ENCODE assay signal across 8 cellular contexts in genomic region chr1:92310185-92310597, GRCh38. TPM values are rescaled to one million over a fixed set of nuclear protein-coding genes. Genes with fewer than 3 reads are reported as not detected.
DNase-seq lines count a peak whose midpoint lies in the region; ATAC-seq, FAIRE-seq and TF ChIP-seq lines count a peak whose summit lies in the region.

No MANE protein-coding gene starts in this region.

- POLR2A ChIA-PET in A549 (lab: Yijun Ruan, JAX), result no interaction called here

- no peaks in the 10 kb centered on the region for H3K9me3 ChIP-seq in A549
- no peaks in the 10 kb centered on the region for H3K9me3 ChIP-seq in body of pancreas
- no peaks in the 10 kb centered on the region for H3K9me3 ChIP-seq in right lobe of liver

- no peak overlapping the region for H3K4me3 Mint-ChIP-seq in activated CD4-positive, alpha-beta T cell treated with anti-CD3 and anti-CD28 coated beads, Interleukin-2, amount 10 ng/mL, durations not matched to agents 24 days and 14 days

- H3K9me3 Mint-ChIP-seq in activated CD4-positive, alpha-beta T cell treated with anti-CD3 and anti-CD28 coated beads, Interleukin-2, amount 10 ng/mL, durations not matched to agents 24 days and 14 days, result peaks cover 3% of the 10 kb centered on the region

- H3K27ac Mint-ChIP-seq in activated CD4-positive, alpha-beta T cell treated with anti-CD3 and anti-CD28 coated beads, Interleukin-2, amount 10 ng/mL, durations not matched to agents 24 days and 14 days, result no peak overlapping the region

- TF ChIP-seq RAD21 in A549 (conservative IDR thresholded peaks at IDR 0.05 in 1 of 2, IDR thresholded peaks at IDR 0.05 in 1 of 2), result peak; percentile 57 to 61

- H3K36me3 ChIP-seq in body of pancreas (replicated peaks in 1 of 2; ENCODE audit: insufficient read depth in 1 of 2, low read depth in 2 of 2), result peaks cover 0 to 10% of the 10 kb centered on the region in 2 donors
- H3K36me3 ChIP-seq in right lobe of liver, result peaks cover 0 to 15% (median 0%) of the 10 kb centered on the region in 4 donors

- no peaks in the 10 kb centered on the region for H3K27me3 ChIP-seq in body of pancreas
- no peaks in the 10 kb centered on the region for H3K27me3 ChIP-seq in right lobe of liver

- H3K4me2 ChIP-seq in A549, result no peak overlapping the region

- peaks cover 34% of the 10 kb centered on the region for H3K4me1 Mint-ChIP-seq in activated CD4-positive, alpha-beta T cell treated with anti-CD3 and anti-CD28 coated beads, Interleukin-2, amount 10 ng/mL, durations not matched to agents 24 days and 14 days

- H3K27me3 Mint-ChIP-seq in activated CD4-positive, alpha-beta T cell treated with anti-CD3 and anti-CD28 coated beads, Interleukin-2, amount 10 ng/mL, durations not matched to agents 24 days and 14 days, result no peaks in the 10 kb centered on the region

- FAIRE-seq in A549 (lab: Jason Lieb, UNC), result no peak
- no peak for FAIRE-seq in frontal cortex (lab: Jason Lieb, UNC)

- TF ChIP-seq POLR2A in A549 (IDR thresholded peaks at IDR 0.05; ENCODE audit: low read length) (no peak), body of pancreas (IDR thresholded peaks at IDR 0.05) (no peak), right lobe of liver (IDR thresholded peaks at IDR 0.05) (no peak)

- H3K4me1 ChIP-seq in A549 (no peaks in the 10 kb centered on the region), body of pancreas (no peaks in the 10 kb centered on the region), right lobe of liver (no peaks in the 10 kb centered on the region)

- H3K27ac ChIP-seq in A549 (no peak overlapping the region), body of pancreas (no peak overlapping the region), right lobe of liver (no peak overlapping the region)

- intact Hi-C loops in body of pancreas (cut with DNase I) (no loop called here), right lobe of liver (cut with DNase I) (no loop called here)
- intact Hi-C loops in activated CD4-positive, alpha-beta T cell treated with anti-CD3 and anti-CD28 coated beads, Interleukin-2, amount 10 ng/mL, durations not matched to agents 24 days and 14 days (cut with micrococcal nuclease), result loop anchor here (1.0 to 10.0 kb wide), 3 partner anchors 289 to 555 kb away; no protein-coding TSS in a partner anchor

- CTCF ChIA-PET in A549 (lab: Yijun Ruan, JAX), result interaction anchor here (0.6 to 2.5 kb wide), 18 partner anchors 9 to 458 kb away, joined by 3 to 11 read pairs (median 4); partner anchors contain the start of genes GFI1, GLMN and RPAP2

- DNase-seq in A549 (ENCODE audit: low read depth in 1 of 2, low spot score in 1 of 2) (peak in 1 of 2 experiments; percentile 28), NCI-H2171 treated with DMSO at 0.1 percent for 48 hours (lab: John Stamatoyannopoulos, UW) (peak; percentile 60), body of pancreas (no peak), right lobe of liver (no peak), frontal cortex (ENCODE audit: low spot score in 2 of 2) (no peak)
- DNase-seq in activated CD4-positive, alpha-beta T cell treated with anti-CD3 and anti-CD28 coated beads, Interleukin-2, amount 10 ng/mL, durations not matched to agents 24 days and 14 days, result no peak

- peak in 1 of 2 experiments; percentile 62; a peak in 4 of 6 replicates for ATAC-seq in A549
- no peak for ATAC-seq in body of pancreas
- peak; percentile 36 to 71 (median 68) for ATAC-seq in right lobe of liver
- ATAC-seq in HG03565 (IDR thresholded peaks at IDR 0.05; ENCODE audit: unreplicated experiment), result no peak

- peaks cover 53% of the 10 kb centered on the region for H3K36me3 Mint-ChIP-seq in activated CD4-positive, alpha-beta T cell treated with anti-CD3 and anti-CD28 coated beads, Interleukin-2, amount 10 ng/mL, durations not matched to agents 24 days and 14 days (ENCODE audit: low read depth)

- peak; percentile 68 for TF ChIP-seq CTCF in A549 (IDR thresholded peaks at IDR 0.05)
- peak; percentile 39 for TF ChIP-seq CTCF in GM12873 (IDR thresholded peaks at IDR 0.05; ENCODE audit: insufficient read depth, low read depth, low read length, missing control alignments)
- peak in 6 of 7 experiments; percentile 46 to 68 (median 56) for TF ChIP-seq CTCF in body of pancreas (IDR thresholded peaks at IDR 0.05)
- peak; percentile 54 to 72 (median 67) for TF ChIP-seq CTCF in right lobe of liver (IDR thresholded peaks at IDR 0.05)

- no peak for TF ChIP-seq EP300 in A549 (IDR thresholded peaks at IDR 0.05)

- H3K4me3 ChIP-seq in A549 (no peak overlapping the region), body of pancreas (no peak overlapping the region), right lobe of liver (no peak overlapping the region)

TF ChIP-seq in A549, 52 proteins besides CTCF, POLR2A, EP300 and RAD21:
- TF ChIP-seq SMC3 (IDR thresholded peaks at IDR 0.05) (peak; percentile 34; the same call in 2 of the 3 replicates), CBX8 (IDR thresholded peaks at IDR 0.05) (no peak)

RNA-seq across cellular contexts. Expression of gene RPAP2, which starts 11.3 kb away (rescaled TPM):
- polyA plus RNA-seq in A549 (2011; rRNA removed) (18.4 and 18.5 TPM in 2 replicates), A549 (2017; fragmentation: RNase III; extraction: RNeasy Plus Mini Kit Qiagen cat#74134 plus additional on column Dnase treatment) (5.8 to 6.6 TPM (median 6.3 TPM) in 3 replicates)
- polyA plus RNA-seq in A549 (2012; cell fraction: cytosol; rRNA removed), result 3.2 and 3.6 TPM in 2 replicates
- 1.2 and 2.5 TPM in 2 replicates for polyA plus RNA-seq in A549 (2012; cell fraction: nucleus; rRNA removed)
- 3.6 and 3.8 TPM in 2 replicates for polyA minus RNA-seq in A549 (2011; rRNA and poly(A)+ RNA removed)
- total RNA-seq in body of pancreas (1 to 10 TPM; 3.9 to 4.9 TPM), right lobe of liver (10 to 100 TPM in 4 of 6 experiments, 1 to 10 TPM in 2; 7.1 to 12.7 (median 11.1) TPM), frontal cortex (26.1 TPM)
- total RNA-seq in activated CD4-positive, alpha-beta T cell treated with anti-CD3 and anti-CD28 coated beads, Interleukin-2, amount 10 ng/mL, durations not matched to agents 24 days and 14 days, result 39.4 and 46.8 TPM in 2 replicates

RNA-seq across cellular contexts. Expression of gene GLMN, which starts 11.4 kb away (rescaled TPM):
- polyA plus RNA-seq in A549 (2011; rRNA removed), result 7.4 and 10.6 TPM in 2 replicates
- polyA plus RNA-seq in A549 (2012; cell fraction: cytosol; rRNA removed), result 2.0 TPM in 2 replicates
- polyA plus RNA-seq in A549 (2012; cell fraction: nucleus; rRNA removed), result 1.6 and 4.4 TPM in 2 replicates
- 9.8 to 10.9 TPM (median 10.7 TPM) in 3 replicates for polyA plus RNA-seq in A549 (2017; fragmentation: RNase III; extraction: RNeasy Plus Mini Kit Qiagen cat#74134 plus additional on column Dnase treatment)
- 1.2 and 1.3 TPM in 2 replicates for polyA minus RNA-seq in A549 (2011; rRNA and poly(A)+ RNA removed)
- 1 to 10 TPM; 3.6 to 4.7 TPM for total RNA-seq in body of pancreas
- 1 to 10 TPM; 1.6 to 3.6 (median 2.5) TPM for total RNA-seq in right lobe of liver
- 41.2 TPM for total RNA-seq in frontal cortex
- 24.2 and 28.5 TPM in 2 replicates for total RNA-seq in activated CD4-positive, alpha-beta T cell treated with anti-CD3 and anti-CD28 coated beads, Interleukin-2, amount 10 ng/mL, durations not matched to agents 24 days and 14 days

Comparison
In these comparisons a context has a peak if more than half of its experiments do, and no peak if none do; other contexts are left out.
1. ATAC-seq: peak in right lobe of liver (4 of 4); none in body of pancreas (single experiment) and HG03565 (single experiment).
2. Peak in every context shown above with its lines, with median percentiles within 50 percentile points of each other: CTCF ChIP-seq.